Comparison of ENCODE assay signal across 8 cellular contexts in genomic region chr2:171416009-171416926, GRCh38. TPM values are rescaled to one million over a fixed set of nuclear protein-coding genes. Genes with fewer than 3 reads are reported as not detected.
A peak's percentile ranks its signal among the peaks of the same experiment; 100 is the strongest.
DNase-seq lines count a peak whose midpoint lies in the region; ATAC-seq, FAIRE-seq and TF ChIP-seq lines count a peak whose summit lies in the region.

No MANE protein-coding gene starts in this region.

- peak; percentile 92 for ATAC-seq in GM19025 (IDR thresholded peaks at IDR 0.05; ENCODE audit: low read depth, unreplicated experiment)
- ATAC-seq in HG03159 (IDR thresholded peaks at IDR 0.05; ENCODE audit: unreplicated experiment): peak; percentile 83
- peak; percentile 97 for ATAC-seq in activated B cell treated with CpG ODN at 0.5 μM for 24 hours (ENCODE audit: low read depth)

- peak overlapping the region; percentile 3 for H3K4me3 Mint-ChIP-seq in activated B cell treated with CpG ODN at 0.5 μM for 24 hours

- H3K27ac ChIP-seq in caudate nucleus (ENCODE audit: low read depth, low read length): no peak overlapping the region
- H3K27ac ChIP-seq in keratinocyte (ENCODE audit: control insufficient read depth, insufficient read depth, low read length): no peak overlapping the region

- H3K4me1 ChIP-seq in keratinocyte (ENCODE audit: control insufficient read depth, extremely low read depth, insufficient read depth, low read length): peaks cover 14% of the 10 kb centered on the region

- peak overlapping the region; percentile 82 for H3K27ac Mint-ChIP-seq in activated B cell treated with CpG ODN at 0.5 μM for 24 hours

- intact Hi-C loops in activated B cell treated with CpG ODN at 0.5 μM for 24 hours (cut with micrococcal nuclease): loop anchor here (1.0 to 5.0 kb wide), 8 partner anchors 90 to 487 kb away; partner anchors contain the start of gene GORASP2

- H3K9me3 Mint-ChIP-seq in activated B cell treated with CpG ODN at 0.5 μM for 24 hours: peaks cover 2% of the 10 kb centered on the region

- peak; percentile 90 for FAIRE-seq in keratinocyte (lab: Jason Lieb, UNC)

- no peak overlapping the region for H3K9ac ChIP-seq in keratinocyte (ENCODE audit: control insufficient read depth, extremely low read depth, insufficient read depth, low read length)

- peak overlapping the region; percentile 32 for H2AFZ ChIP-seq in keratinocyte (ENCODE audit: control insufficient read depth, low read length)

- no peaks in the 10 kb centered on the region for H4K20me1 ChIP-seq in keratinocyte (ENCODE audit: control insufficient read depth, extremely low read depth, insufficient read depth, low read length)

- no peaks in the 10 kb centered on the region for H3K27me3 ChIP-seq in keratinocyte (ENCODE audit: control insufficient read depth, extremely low read depth, insufficient read depth, low read length)

- CTCF ChIA-PET in activated B cell treated with CpG ODN at 0.5 μM for 24 hours (lab: Charles Lee): interaction anchor here (0.6 to 4.4 kb wide), 33 partner anchors 9 to 487 kb away, joined by 3 to 51 read pairs (median 4); partner anchors contain the start of genes DCAF17, GORASP2, METTL8 and TLK1

- H3K36me3 ChIP-seq in keratinocyte (ENCODE audit: control insufficient read depth in 2 of 2, extremely low read depth in 1 of 2, insufficient read depth in 2 of 2, low read length in 2 of 2): no peaks in the 10 kb centered on the region

- H3K4me3 ChIP-seq in AG10803 (ENCODE audit: low read length) (no peak overlapping the region; the same call in 1 of the 2 replicates), keratinocyte (ENCODE audit: control insufficient read depth in 2 of 3, extremely low read depth in 1 of 3, insufficient read depth in 2 of 3, low read depth in 1 of 3, low read length in 3 of 3) (no peak overlapping the region)

- no peaks in the 10 kb centered on the region for H3K27me3 Mint-ChIP-seq in activated B cell treated with CpG ODN at 0.5 μM for 24 hours

- POLR2A ChIA-PET in activated B cell treated with CpG ODN at 0.5 μM for 24 hours (lab: Charles Lee): interaction anchor here (0.6 to 3.5 kb wide), 10 partner anchors 10 to 487 kb away, joined by 3 to 40 read pairs (median 4); partner anchors contain the start of genes DCAF17, GORASP2, METTL8 and TLK1

- DNase-seq in AG10803 (ENCODE audit: low read depth) (peak; percentile 96), NCI-H226 (peak; percentile 81), activated B cell treated with CpG ODN at 0.5 μM for 24 hours (peak; percentile 52), caudate nucleus (lab: John Stamatoyannopoulos, UW) (peak in 60 of 61 donors; percentile 13 to 92 (median 59)), keratinocyte (ENCODE audit: low read depth, low spot score) (peak; percentile 88)
- peak; percentile 53 to 60 for DNase-seq in stimulated activated CD4-positive, alpha-beta T cell treated with anti-CD3 and anti-CD28 coated beads, Interleukin-1b, Interleukin-23, amount 100 ng/mL, for 1 hour (ENCODE audit: low read depth in 2 of 2)

- no peaks in the 10 kb centered on the region for H3K9me3 ChIP-seq in keratinocyte (ENCODE audit: control insufficient read depth, low read depth, low read length)

- H3K79me2 ChIP-seq in keratinocyte (ENCODE audit: control insufficient read depth, insufficient read depth, low read length): peaks cover 65% of the 10 kb centered on the region

- no peaks in the 10 kb centered on the region for H3K36me3 Mint-ChIP-seq in activated B cell treated with CpG ODN at 0.5 μM for 24 hours (ENCODE audit: low read depth)

- H3K4me1 Mint-ChIP-seq in activated B cell treated with CpG ODN at 0.5 μM for 24 hours: peaks cover 19% of the 10 kb centered on the region

- H3K4me2 ChIP-seq in keratinocyte (ENCODE audit: control insufficient read depth, extremely low read depth, insufficient read depth, low read depth, low read length): peak overlapping the region; percentile 59

- TF ChIP-seq CTCF in AG10803 (conservative IDR thresholded peaks at IDR 0.05; ENCODE audit: low read length) (peak; percentile 99), activated B cell treated with CpG ODN at 0.5 μM for 24 hours (IDR thresholded peaks at IDR 0.05) (peak; percentile 94), keratinocyte (optimal IDR thresholded peaks at IDR 0.05 in 1 of 3, IDR thresholded peaks at IDR 0.05 in 1 of 3, conservative IDR thresholded peaks at IDR 0.05 in 1 of 3; ENCODE audit: extremely low read depth in 1 of 3, insufficient read depth in 2 of 3, low read length in 3 of 3) (peak; percentile 86 to 95 (median 95))

- dilution Hi-C loops in keratinocyte (cut with MboI; ENCODE audit: extremely low pct_ligation_motif_present, low sequenced_read_pairs): no loop called here

- H3K9me1 ChIP-seq in keratinocyte (ENCODE audit: control insufficient read depth, extremely low read depth, insufficient read depth, low read length): no peaks in the 10 kb centered on the region

RNA-seq across cellular contexts. Expression of gene METTL8, which starts 17.5 kb away (rescaled TPM):
- total RNA-seq in activated B cell treated with CpG ODN at 0.5 μM for 24 hours: 16.5 and 22.9 TPM in 2 replicates
- 43.7 to 81.2 TPM (median 44.5 TPM) in 3 replicates for polyA plus RNA-seq in keratinocyte
- 65.7 TPM for polyA plus RNA-seq in keratinocyte (2011; ENCODE audit: low read depth)
- 38.5 and 81.6 TPM in 2 replicates for polyA plus RNA-seq in keratinocyte (2011; cell fraction: cytosol; rRNA removed)
- polyA plus RNA-seq in keratinocyte (2011; cell fraction: nucleus; rRNA removed): 47.4 and 66.0 TPM in 2 replicates
- polyA plus RNA-seq in keratinocyte (2012; ENCODE audit: low replicate concordance): 29.8 and 39.9 TPM in 2 replicates
- 17.9 to 54.3 TPM (median 30.3 TPM) in 3 replicates for polyA minus RNA-seq in keratinocyte
- polyA minus RNA-seq in keratinocyte (2011; cell fraction: cytosol; rRNA and poly(A)+ RNA removed): 27.4 TPM
- polyA minus RNA-seq in keratinocyte (2011; cell fraction: nucleus; rRNA and poly(A)+ RNA removed): 29.4 and 67.4 TPM in 2 replicates

RNA-seq across cellular contexts. Expression of gene DCAF17, which starts 17.8 kb away (rescaled TPM):
- total RNA-seq in activated B cell treated with CpG ODN at 0.5 μM for 24 hours: 23.1 and 23.5 TPM in 2 replicates
- polyA plus RNA-seq in keratinocyte: 11.8 to 22.9 TPM (median 16.6 TPM) in 3 replicates
- polyA plus RNA-seq in keratinocyte (2011; ENCODE audit: low read depth): 2.2 TPM
- polyA plus RNA-seq in keratinocyte (2011; cell fraction: cytosol; rRNA removed): 9.6 and 19.1 TPM in 2 replicates
- 19.5 and 25.4 TPM in 2 replicates for polyA plus RNA-seq in keratinocyte (2011; cell fraction: nucleus; rRNA removed)
- polyA plus RNA-seq in keratinocyte (2012; ENCODE audit: low replicate concordance): 8.5 and 11.8 TPM in 2 replicates
- polyA minus RNA-seq in keratinocyte: 12.5 to 38.5 TPM (median 21.1 TPM) in 3 replicates
- polyA minus RNA-seq in keratinocyte (2011; cell fraction: cytosol; rRNA and poly(A)+ RNA removed): 13.6 TPM
- 20.5 and 32.6 TPM in 2 replicates for polyA minus RNA-seq in keratinocyte (2011; cell fraction: nucleus; rRNA and poly(A)+ RNA removed)
